13 cellular contexts compared by ENCODE assay signal in the genomic region with DNA sequence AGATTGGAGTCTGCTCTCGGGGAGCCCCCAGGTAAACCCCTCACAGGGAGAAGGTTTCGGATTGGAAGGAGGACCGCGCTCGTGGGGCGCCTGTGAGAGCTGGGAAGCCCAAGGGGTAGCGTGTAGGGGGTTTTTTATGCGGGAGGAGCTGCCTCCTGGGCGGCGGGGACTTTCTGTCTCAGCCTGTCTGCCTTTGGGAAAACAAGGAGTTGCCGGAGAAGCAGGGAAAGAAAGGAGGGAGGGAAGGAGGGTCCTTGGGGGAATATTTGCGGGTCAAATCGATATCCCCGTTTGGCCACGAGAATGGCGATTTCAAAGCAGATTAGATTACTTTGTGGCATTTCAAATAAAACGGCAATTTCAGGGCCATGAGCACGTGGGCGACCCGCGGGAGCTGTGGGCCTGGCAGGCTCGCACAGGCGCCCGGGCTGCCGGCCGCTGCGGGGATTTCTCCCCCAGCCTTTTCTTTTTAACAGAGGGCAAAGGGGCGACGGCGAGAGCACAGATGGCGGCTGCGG. TPM values are rescaled to one million over a fixed set of nuclear protein-coding genes. Genes with fewer than 3 reads are reported as not detected.
DNase-seq lines count a peak whose midpoint lies in the region; ATAC-seq and TF ChIP-seq lines count a peak whose summit lies in the region.
"Had no signal": no experiment of that assay in that cellular context is flagged by ENCODE, and none has a peak within 500 bp of the region (broad histone marks: within the 10 kb centered on the region; RNA-seq: fewer than 3 reads in every experiment).

No MANE protein-coding gene starts in this region.

- H3K36me3 ChIP-seq in ascending aorta (no peaks in the 10 kb centered on the region), lower lobe of right lung (no peaks in the 10 kb centered on the region), OCI-LY7 (ENCODE audit: insufficient read depth, low read length) (no peaks in the 10 kb centered on the region)

- H3K4me3 ChIP-seq in ascending aorta (peak overlapping the region; percentile 33 to 49), lower lobe of right lung (peak overlapping the region; percentile 0), OCI-LY7 (ENCODE audit: low read depth, low read length, poor library complexity, severe bottlenecking) (no peak overlapping the region)

- intact Hi-C loops in ascending aorta (cut with DNase I) (no loop called here), lower lobe of right lung (cut with DNase I) (no loop called here), OCI-LY7 (cut with micrococcal nuclease; ENCODE audit: unreplicated experiment) (no loop called here)

- DNase-seq in activated CD4-positive, alpha-beta T cell treated with anti-CD3 and anti-CD28 coated beads, Interleukin-2, amount 50 U/mL, for 48 hours, result peak; percentile 3 to 5
- DNase-seq in activated CD4-positive, alpha-beta T cell treated with anti-CD3 and anti-CD28 coated beads for 48 hours, result no peak
- DNase-seq in ascending aorta (ENCODE audit: low spot score in 2 of 2) (peak in 1 of 2 donors; percentile 21), lower lobe of right lung (no peak), cerebellar nuclear complex (lab: John Stamatoyannopoulos, UW) (no peak), EL (no peak), OCI-LY7 (ENCODE audit: low spot score) (no peak)
- DNase-seq in stimulated activated effector memory CD8-positive, alpha-beta T cell treated with anti-CD3 and anti-CD28 coated beads, Interleukin-12 subunit alpha, Interleukin-12 subunit beta, amount 100 ng/mL, for 72 hours (ENCODE audit: low spot score in 2 of 2), result no peak
- DNase-seq: activated naive CD4-positive, alpha-beta T cell treated with anti-CD3 and anti-CD28 coated beads for 36 hours; effector CD8-positive, alpha-beta T cell; KG1; NCI-H2171; nucleus accumbens had no signal

- no peak overlapping the region for H3K27ac Mint-ChIP-seq in stimulated activated effector memory CD8-positive, alpha-beta T cell treated with anti-CD3 and anti-CD28 coated beads, Interleukin-12 subunit alpha, Interleukin-12 subunit beta, amount 100 ng/mL, for 72 hours
- H3K27ac Mint-ChIP-seq: activated naive CD4-positive, alpha-beta T cell treated with anti-CD3 and anti-CD28 coated beads for 36 hours had no signal

- BruUV-seq in OCI-LY7 (replicated peaks; lab: Mats Ljungman, UMichigan), result no TSS peak

- no peaks in the 10 kb centered on the region for H3K9me3 Mint-ChIP-seq in stimulated activated effector memory CD8-positive, alpha-beta T cell treated with anti-CD3 and anti-CD28 coated beads, Interleukin-12 subunit alpha, Interleukin-12 subunit beta, amount 100 ng/mL, for 72 hours
- H3K9me3 Mint-ChIP-seq: activated naive CD4-positive, alpha-beta T cell treated with anti-CD3 and anti-CD28 coated beads for 36 hours had no signal

- no peaks in the 10 kb centered on the region for H3K9me3 ChIP-seq in ascending aorta
- no peaks in the 10 kb centered on the region for H3K9me3 ChIP-seq in lower lobe of right lung
- H3K9me3 ChIP-seq in OCI-LY7 (ENCODE audit: low read length), result no peaks in the 10 kb centered on the region

- TF ChIP-seq CTCF in ascending aorta (IDR thresholded peaks at IDR 0.05), result no peak
- TF ChIP-seq CTCF in lower lobe of right lung (IDR thresholded peaks at IDR 0.05), result no peak
- no peak for TF ChIP-seq CTCF in OCI-LY7 (conservative IDR thresholded peaks at IDR 0.05; ENCODE audit: low read length)

- no peak for ATAC-seq in lower lobe of right lung
- no peak for ATAC-seq in stimulated activated effector memory CD8-positive, alpha-beta T cell treated with anti-CD3 and anti-CD28 coated beads, Interleukin-12 subunit alpha, Interleukin-12 subunit beta, amount 100 ng/mL, for 72 hours

- CTCF ChIA-PET in OCI-LY7 (lab: Charles Lee; ENCODE audit: unreplicated experiment), result no interaction called here

- no peaks in the 10 kb centered on the region for H3K79me2 ChIP-seq in OCI-LY7 (ENCODE audit: insufficient read depth, low read depth, low read length)

- H3K27me3 ChIP-seq in ascending aorta (peaks cover 58% of the 10 kb centered on the region), lower lobe of right lung (ENCODE audit: low read depth) (peaks cover 96% of the 10 kb centered on the region)

- H3K27ac ChIP-seq in ascending aorta (no peak overlapping the region), lower lobe of right lung (no peak overlapping the region), OCI-LY7 (ENCODE audit: low read depth, low read length, poor library complexity, severe bottlenecking) (no peak overlapping the region)

- H3K4me1 ChIP-seq in ascending aorta (peaks cover 8 to 28% of the 10 kb centered on the region in 2 donors), lower lobe of right lung (peaks cover 62% of the 10 kb centered on the region), OCI-LY7 (ENCODE audit: insufficient read depth, low read length, poor library complexity, severe bottlenecking) (no peaks in the 10 kb centered on the region)

- H3K36me3 Mint-ChIP-seq in stimulated activated effector memory CD8-positive, alpha-beta T cell treated with anti-CD3 and anti-CD28 coated beads, Interleukin-12 subunit alpha, Interleukin-12 subunit beta, amount 100 ng/mL, for 72 hours, result no peaks in the 10 kb centered on the region

- H2AFZ ChIP-seq in OCI-LY7 (ENCODE audit: low read length), result no peak overlapping the region

- H4K20me1 ChIP-seq in OCI-LY7 (ENCODE audit: insufficient read depth, low read length), result no peaks in the 10 kb centered on the region

- H3K4me3 Mint-ChIP-seq in stimulated activated effector memory CD8-positive, alpha-beta T cell treated with anti-CD3 and anti-CD28 coated beads, Interleukin-12 subunit alpha, Interleukin-12 subunit beta, amount 100 ng/mL, for 72 hours, result peak overlapping the region; percentile 46
- H3K4me3 Mint-ChIP-seq: activated naive CD4-positive, alpha-beta T cell treated with anti-CD3 and anti-CD28 coated beads for 36 hours had no signal

- POLR2A ChIA-PET in OCI-LY7 (lab: Charles Lee), result no interaction called here

- H3K4me1 Mint-ChIP-seq in stimulated activated effector memory CD8-positive, alpha-beta T cell treated with anti-CD3 and anti-CD28 coated beads, Interleukin-12 subunit alpha, Interleukin-12 subunit beta, amount 100 ng/mL, for 72 hours, result peaks cover 45% of the 10 kb centered on the region

- H3K4me2 ChIP-seq in OCI-LY7 (ENCODE audit: low read length), result no peak overlapping the region

- no peaks in the 10 kb centered on the region for H3K9me2 ChIP-seq in OCI-LY7 (ENCODE audit: insufficient read depth, low read length)

RNA-seq across cellular contexts. Expression of gene SIM2, which starts 9.7 kb away (rescaled TPM):
- not detected for total RNA-seq in ascending aorta
- not detected for total RNA-seq in lower lobe of right lung
- total RNA-seq in OCI-LY7 (2014; rRNA removed; shearing (Covaris generic)), result not detected in 2 replicates
- total RNA-seq in OCI-LY7 (2022), result not detected in 2 replicates

Comparison
In these comparisons a context has a peak if more than half of its experiments do, and no peak if none do; other contexts are left out.
1. DNase-seq: peak in activated CD4-positive, alpha-beta T cell treated with anti-CD3 and anti-CD28 coated beads, Interleukin-2, amount 50 U/mL, for 48 hours (2 of 2); none in activated CD4-positive, alpha-beta T cell treated with anti-CD3 and anti-CD28 coated beads for 48 hours (single experiment), lower lobe of right lung (single experiment), stimulated activated effector memory CD8-positive, alpha-beta T cell treated with anti-CD3 and anti-CD28 coated beads, Interleukin-12 subunit alpha, Interleukin-12 subunit beta, amount 100 ng/mL, for 72 hours (0 of 2), cerebellar nuclear complex (0 of 2), EL (single experiment) and OCI-LY7 (single experiment).